In genomic region chr2:113756088-113757058, GRCh38 we compare ENCODE assay signal across 1 cellular context.
TF ChIP-seq lines count a peak whose summit lies in the region.

Gene SLC35F5, minus strand, starts transcription at chr2:113756642. Its CDS starts 233 bp downstream, at chr2:113756409.

TF ChIP-seq in HEK293, 187 proteins besides CTCF, POLR2A, EP300 and RAD21 (continued from another document):
- TF ChIP-seq ZNF433 (tag by site-specific recombination; IDR thresholded peaks at IDR 0.05; ENCODE audit: low read depth) (no peak), ZFP37 (tag by site-specific recombination; IDR thresholded peaks at IDR 0.05) (peak; percentile 47), TRIM28 (IDR thresholded peaks at IDR 0.05; ENCODE audit: borderline replicate concordance, low read length) (no peak), ZFP3 (tag by site-specific recombination; IDR thresholded peaks at IDR 0.05; ENCODE audit: low read depth) (no peak), ZNF350 (tag by site-specific recombination; IDR thresholded peaks at IDR 0.05) (no peak), KLF8 (tag by site-specific recombination; IDR thresholded peaks at IDR 0.05) (peak; percentile 57), ZSCAN4 (tag by site-specific recombination; IDR thresholded peaks at IDR 0.05) (no peak), HOXA7 (CRISPR knock-in tag; IDR thresholded peaks at IDR 0.05; ENCODE audit: borderline replicate concordance) (no peak), KLF1 (tag by site-specific recombination; IDR thresholded peaks at IDR 0.05) (peak; percentile 37; the same call in 1 of the 2 replicates), ZNF629 (tag by site-specific recombination; IDR thresholded peaks at IDR 0.05) (peak; percentile 85), PRDM1 (tag by site-specific recombination; IDR thresholded peaks at IDR 0.05) (peak; percentile 81), ZNF394 (tag by site-specific recombination; IDR thresholded peaks at IDR 0.05; ENCODE audit: borderline replicate concordance) (no peak; the same call in 1 of the 2 replicates), ZNF140 (tag by site-specific recombination; IDR thresholded peaks at IDR 0.05) (no peak), ZNF76 (tag by site-specific recombination; IDR thresholded peaks at IDR 0.05; ENCODE audit: borderline replicate concordance, low read depth) (peak; percentile 81), BCL6B (tag by site-specific recombination; IDR thresholded peaks at IDR 0.05) (no peak), ZNF391 (tag by site-specific recombination; IDR thresholded peaks at IDR 0.05; ENCODE audit: borderline replicate concordance, low read depth) (peak; percentile 37; the same call in 1 of the 2 replicates), KLF16 (tag by site-specific recombination; IDR thresholded peaks at IDR 0.05) (peak; percentile 30; the same call in 1 of the 2 replicates), MEIS1 (CRISPR knock-in tag; IDR thresholded peaks at IDR 0.05; ENCODE audit: borderline replicate concordance) (no peak; the same call in 1 of the 2 replicates), ZNF184 (tag by site-specific recombination; IDR thresholded peaks at IDR 0.05) (no peak), ZBTB11 (tag by site-specific recombination; conservative IDR thresholded peaks at IDR 0.05; ENCODE audit: low read depth) (peak; percentile 68), PATZ1 (tag by site-specific recombination; IDR thresholded peaks at IDR 0.05) (no peak), ZNF248 (tag by site-specific recombination; IDR thresholded peaks at IDR 0.05) (no peak), ZFP69B (tag by site-specific recombination; IDR thresholded peaks at IDR 0.05) (no peak), ZBTB10 (tag by site-specific recombination; IDR thresholded peaks at IDR 0.05) (0 out of 2 replicates have a peak, but pooled peaks have one; percentile 27), ZNF501 (tag by site-specific recombination; IDR thresholded peaks at IDR 0.05) (peak; percentile 74), PRDM2 (tag by site-specific recombination; IDR thresholded peaks at IDR 0.05; ENCODE audit: borderline replicate concordance) (no peak)
